ENCODE assay signal across 1 cellular context in the genomic region with DNA sequence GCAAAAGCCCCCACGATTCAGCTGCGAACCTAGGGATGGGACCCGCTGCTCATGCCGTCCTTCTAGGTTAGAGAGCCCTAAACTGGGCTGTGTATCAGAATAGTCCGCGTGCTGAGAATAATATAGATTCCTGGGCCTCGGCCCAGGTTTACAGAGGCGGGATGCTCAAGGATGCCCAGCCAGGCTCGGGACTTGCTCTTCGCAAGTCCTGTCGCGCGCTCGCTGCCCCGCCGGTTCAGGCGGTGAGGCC.
TF ChIP-seq lines count a peak whose summit lies in the region.

No MANE protein-coding gene starts in this region.

TF ChIP-seq in K562, 482 proteins besides CTCF, POLR2A, EP300 and RAD21 (continued from another document and continues in another):
- TF ChIP-seq STAT6 (CRISPR knock-in tag; IDR thresholded peaks at IDR 0.05) (0 out of 2 replicates have a peak, but pooled peaks have one; percentile 17), ZNF197 (CRISPR knock-in tag; IDR thresholded peaks at IDR 0.05; ENCODE audit: low read depth) (no peak), MEF2A (IDR thresholded peaks at IDR 0.05; ENCODE audit: control insufficient read depth, low read depth, low read length) (no peak), CTBP1 (IDR thresholded peaks at IDR 0.05; ENCODE audit: borderline replicate concordance) (peak; percentile 91; the same call in 1 of the 2 replicates), NUFIP1 (IDR thresholded peaks at IDR 0.05; ENCODE audit: partially characterized antibody) (peak; percentile 64), DMBX1 (CRISPR knock-in tag; IDR thresholded peaks at IDR 0.05; ENCODE audit: borderline replicate concordance) (no peak), EP400 (IDR thresholded peaks at IDR 0.05) (peak; percentile 96), NFE2L1 (tag; IDR thresholded peaks at IDR 0.05; ENCODE audit: borderline replicate concordance, low read depth) (no peak), ZNF586 (CRISPR knock-in tag; conservative IDR thresholded peaks at IDR 0.05) (no peak), MYC (IDR thresholded peaks at IDR 0.05; ENCODE audit: low read depth, low read length) (peak; percentile 97; the same call in 1 of the 2 replicates), MYC (CRISPR knock-in tag; IDR thresholded peaks at IDR 0.05; ENCODE audit: borderline replicate concordance, low read depth) (peak; percentile 73; the same call in 1 of the 2 replicates), E2F5 (CRISPR knock-in tag; IDR thresholded peaks at IDR 0.05) (no peak), KDM5B (IDR thresholded peaks at IDR 0.05; ENCODE audit: insufficient replicate concordance, low read depth, low read length) (peak; percentile 95), XRCC3 (IDR thresholded peaks at IDR 0.05) (no peak), SIX5 (IDR thresholded peaks at IDR 0.05; ENCODE audit: borderline replicate concordance in 1 of 2, insufficient read depth in 1 of 2, low read depth in 1 of 2, low read length in 2 of 2) (no peak), KDM2B (CRISPR knock-in tag; IDR thresholded peaks at IDR 0.05) (peak; percentile 83), ASH1L (IDR thresholded peaks at IDR 0.05; ENCODE audit: borderline replicate concordance, low read depth, partially characterized antibody) (no peak), ARNT (IDR thresholded peaks at IDR 0.05) (no peak), NCOA2 (IDR thresholded peaks at IDR 0.05; ENCODE audit: partially characterized antibody in 2 of 2) (no peak), FOXA1 (IDR thresholded peaks at IDR 0.05; ENCODE audit: borderline replicate concordance) (no peak), ZBTB1 (CRISPR knock-in tag; IDR thresholded peaks at IDR 0.05; ENCODE audit: borderline replicate concordance, low read depth) (0 out of 2 replicates have a peak, but pooled peaks have one; percentile 15), BRD4 (IDR thresholded peaks at IDR 0.05) (peak; percentile 83; the same call in 1 of the 2 replicates), ZNF133 (CRISPR knock-in tag; IDR thresholded peaks at IDR 0.05) (no peak), ZNF695 (CRISPR knock-in tag; IDR thresholded peaks at IDR 0.05) (no peak), FOXK2 (conservative IDR thresholded peaks at IDR 0.05 in 1 of 2, IDR thresholded peaks at IDR 0.05 in 1 of 2; ENCODE audit: low read depth in 2 of 2) (no peak), FOXK1 (CRISPR knock-in tag; IDR thresholded peaks at IDR 0.05; ENCODE audit: borderline replicate concordance) (no peak), SMC3 (conservative IDR thresholded peaks at IDR 0.05; ENCODE audit: insufficient read depth, low read depth, low read length) (no peak), RBM34 (IDR thresholded peaks at IDR 0.05; ENCODE audit: borderline replicate concordance, insufficient read depth, low read length) (no peak), ATF6 (CRISPR knock-in tag; IDR thresholded peaks at IDR 0.05) (no peak), RBM22 (IDR thresholded peaks at IDR 0.05; ENCODE audit: low read depth, low read length, poor library complexity, severe bottlenecking) (no peak), SP2 (IDR thresholded peaks at IDR 0.05; ENCODE audit: extremely low read depth, low read depth, low read length, poor library complexity, severe bottlenecking) (no peak), PRPF4 (IDR thresholded peaks at IDR 0.05; ENCODE audit: insufficient read depth, low read depth, low read length, poor library complexity, severe bottlenecking) (no peak), SRSF7 (optimal IDR thresholded peaks at IDR 0.05; ENCODE audit: low read depth, low read length) (no peak), RBBP5 (IDR thresholded peaks at IDR 0.05; ENCODE audit: borderline replicate concordance, insufficient read depth, low read length, poor library complexity, severe bottlenecking) (peak; percentile 100), MNT (conservative IDR thresholded peaks at IDR 0.05) (no peak), KDM1A (IDR thresholded peaks at IDR 0.05) (no peak)
- TF ChIP-seq, protein P1, sequence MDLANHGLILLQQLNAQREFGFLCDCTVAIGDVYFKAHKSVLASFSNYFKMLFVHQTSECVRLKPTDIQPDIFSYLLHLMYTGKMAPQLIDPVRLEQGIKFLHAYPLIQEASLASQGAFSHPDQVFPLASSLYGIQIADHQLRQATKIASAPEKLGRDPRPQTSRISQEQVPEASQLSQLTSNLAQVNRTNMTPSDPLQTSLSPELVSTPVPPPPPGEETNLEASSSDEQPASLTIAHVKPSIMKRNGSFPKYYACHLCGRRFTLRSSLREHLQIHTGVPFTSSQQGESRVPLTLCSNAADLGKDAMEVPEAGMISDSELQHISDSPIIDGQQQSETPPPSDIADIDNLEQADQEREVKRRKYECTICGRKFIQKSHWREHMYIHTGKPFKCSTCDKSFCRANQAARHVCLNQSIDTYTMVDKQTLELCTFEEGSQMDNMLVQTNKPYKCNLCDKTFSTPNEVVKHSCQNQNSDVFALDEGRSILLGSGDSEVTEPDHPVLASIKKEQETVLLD (IDR thresholded peaks at IDR 0.05): peak; percentile 30; the same call in 1 of the 2 replicates
- TF ChIP-seq, protein P2, sequence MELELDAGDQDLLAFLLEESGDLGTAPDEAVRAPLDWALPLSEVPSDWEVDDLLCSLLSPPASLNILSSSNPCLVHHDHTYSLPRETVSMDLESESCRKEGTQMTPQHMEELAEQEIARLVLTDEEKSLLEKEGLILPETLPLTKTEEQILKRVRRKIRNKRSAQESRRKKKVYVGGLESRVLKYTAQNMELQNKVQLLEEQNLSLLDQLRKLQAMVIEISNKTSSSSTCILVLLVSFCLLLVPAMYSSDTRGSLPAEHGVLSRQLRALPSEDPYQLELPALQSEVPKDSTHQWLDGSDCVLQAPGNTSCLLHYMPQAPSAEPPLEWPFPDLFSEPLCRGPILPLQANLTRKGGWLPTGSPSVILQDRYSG (tag; conservative IDR thresholded peaks at IDR 0.05; ENCODE audit: low read depth): peak; percentile 41; the same call in 1 of the 2 replicates
- TF ChIP-seq, protein P3, sequence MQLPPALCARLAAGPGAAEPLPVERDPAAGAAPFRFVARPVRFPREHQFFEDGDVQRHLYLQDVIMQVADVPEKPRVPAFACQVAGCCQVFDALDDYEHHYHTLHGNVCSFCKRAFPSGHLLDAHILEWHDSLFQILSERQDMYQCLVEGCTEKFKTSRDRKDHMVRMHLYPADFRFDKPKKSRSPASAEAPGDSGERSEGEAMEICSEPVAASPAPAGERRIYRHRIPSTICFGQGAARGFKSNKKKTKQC (CRISPR knock-in tag; IDR thresholded peaks at IDR 0.05): no peak
